In the genomic region with DNA sequence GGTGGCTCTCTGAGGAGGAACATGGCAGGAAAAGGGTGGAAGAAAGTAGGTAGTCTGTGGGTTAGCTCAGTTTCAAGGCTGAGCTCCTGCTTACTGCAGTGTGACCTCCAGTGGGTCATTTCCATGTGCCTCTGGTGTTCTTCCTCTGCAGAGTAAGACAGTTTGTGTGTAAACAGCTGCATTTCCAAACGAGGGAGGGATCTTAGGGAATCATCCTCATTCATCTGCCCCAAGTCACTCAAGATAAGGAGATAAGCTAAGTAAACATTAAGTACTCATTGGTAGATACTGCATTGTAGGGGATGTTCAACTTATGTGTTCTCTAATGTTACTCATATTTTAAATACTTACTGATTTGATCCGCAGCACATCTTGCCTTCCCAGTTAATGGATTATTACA, we compare ENCODE assay signal across 28 cellular contexts.
"Had no signal": no experiment of that assay in that cellular context is flagged by ENCODE, and none has a peak within 500 bp of the region (broad histone marks: within the 10 kb centered on the region; RNA-seq: fewer than 3 reads in every experiment).

No MANE protein-coding gene starts in this region.

- H3K27me3 ChIP-seq: esophagus squamous epithelium, heart right ventricle, left lung, ovary, sigmoid colon, spleen, testis, tibial artery had no signal

- DNase-seq: effector memory CD8-positive, alpha-beta T cell; erythroblast; esophagus squamous epithelium; foreskin melanocyte; glutamatergic neuron; heart right ventricle; hippocampal formation; left cardiac atrium; left lung; mesenchymal stem cell; midbrain; naive thymus-derived CD4-positive, alpha-beta T cell; nephron progenitor cell; occipital lobe; ovary; posterior cingulate gyrus; psoas muscle; right cardiac atrium; sigmoid colon; spleen; stimulated activated CD4-positive, alpha-beta T cell treated with anti-CD3 and anti-CD28 coated beads, Interleukin-4, amount 100 ng/mL, for 4 hours; stimulated activated naive CD8-positive, alpha-beta T cell treated with anti-CD3 and anti-CD28 coated beads, Interleukin-15, Interleukin-2, amounts not matched to agents 100 U/mL and 50 U/mL, for 24 hours; substantia nigra; testis; tibial artery had no signal

- H3K27ac Mint-ChIP-seq: effector memory CD8-positive, alpha-beta T cell; naive thymus-derived CD4-positive, alpha-beta T cell; nephron progenitor cell; stimulated activated memory B cell treated with anti-CD40 and anti-IgM and Interleukin-4, amounts not matched to agents 10 μg/mL and 1 μg/mL and 100 μg/mL, for 72 hours; type B pancreatic cell had no signal

- H3K9me3 Mint-ChIP-seq: nephron progenitor cell; stimulated activated memory B cell treated with anti-CD40 and anti-IgM and Interleukin-4, amounts not matched to agents 10 μg/mL and 1 μg/mL and 100 μg/mL, for 72 hours; type B pancreatic cell had no signal

- H3K4me1 Mint-ChIP-seq: naive thymus-derived CD4-positive, alpha-beta T cell; nephron progenitor cell; stimulated activated memory B cell treated with anti-CD40 and anti-IgM and Interleukin-4, amounts not matched to agents 10 μg/mL and 1 μg/mL and 100 μg/mL, for 72 hours had no signal

- H3K36me3 Mint-ChIP-seq: naive thymus-derived CD4-positive, alpha-beta T cell; stimulated activated memory B cell treated with anti-CD40 and anti-IgM and Interleukin-4, amounts not matched to agents 10 μg/mL and 1 μg/mL and 100 μg/mL, for 72 hours; type B pancreatic cell had no signal

- ATAC-seq: effector memory CD8-positive, alpha-beta T cell; heart right ventricle; left cardiac atrium; left lung; naive thymus-derived CD4-positive, alpha-beta T cell; psoas muscle; right cardiac atrium; stimulated activated memory B cell treated with anti-CD40 and anti-IgM and Interleukin-4, amounts not matched to agents 10 μg/mL and 1 μg/mL and 100 μg/mL, for 72 hours; stimulated activated naive CD8-positive, alpha-beta T cell treated with anti-CD3 and anti-CD28 coated beads, Interleukin-15, Interleukin-2, amounts not matched to agents 100 U/mL and 50 U/mL, for 24 hours had no signal

- H3K4me3 Mint-ChIP-seq: effector memory CD8-positive, alpha-beta T cell; naive thymus-derived CD4-positive, alpha-beta T cell; nephron progenitor cell; stimulated activated memory B cell treated with anti-CD40 and anti-IgM and Interleukin-4, amounts not matched to agents 10 μg/mL and 1 μg/mL and 100 μg/mL, for 72 hours; type B pancreatic cell had no signal

- H3K4me3 ChIP-seq: esophagus squamous epithelium, heart right ventricle, left lung, ovary, psoas muscle, sigmoid colon, skin epidermis, spleen, testis, tibial artery had no signal

- H3K4me1 ChIP-seq: left lung, spleen had no signal

- H3K9me3 ChIP-seq: esophagus squamous epithelium, heart right ventricle, left lung, ovary, psoas muscle, sigmoid colon, spleen, testis, tibial artery had no signal

- H3K27ac ChIP-seq: esophagus squamous epithelium, heart right ventricle, left lung, ovary, psoas muscle, sigmoid colon, skin epidermis, spleen, testis had no signal

- H3K36me3 ChIP-seq: esophagus squamous epithelium, heart right ventricle, left lung, ovary, sigmoid colon, spleen, tibial artery had no signal
